12 cellular contexts compared by ENCODE assay signal in the genomic region with DNA sequence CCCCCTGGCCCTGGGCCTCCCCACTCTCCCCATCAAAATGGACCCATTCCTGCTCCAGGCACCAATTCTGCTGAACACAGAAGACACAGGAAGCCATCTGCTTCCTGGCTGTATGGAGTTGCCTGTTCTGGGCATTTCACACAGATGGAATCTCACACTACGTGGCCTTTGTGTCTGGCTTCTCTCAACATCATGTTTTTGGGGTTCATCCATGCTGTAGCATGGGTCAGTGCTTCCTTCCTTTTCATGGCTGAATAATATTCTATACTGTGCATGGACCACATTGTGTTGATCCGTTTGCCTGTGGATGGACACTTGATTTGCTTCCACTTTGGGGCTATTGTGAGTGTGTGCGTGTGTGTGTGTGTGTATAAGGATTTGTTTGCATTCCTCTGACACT. TPM values are rescaled to one million over a fixed set of nuclear protein-coding genes. Genes with fewer than 3 reads are reported as not detected.
DNase-seq lines count a peak whose midpoint lies in the region; ATAC-seq and TF ChIP-seq lines count a peak whose summit lies in the region.
"Had no signal": no experiment of that assay in that cellular context is flagged by ENCODE, and none has a peak within 500 bp of the region (broad histone marks: within the 10 kb centered on the region; RNA-seq: fewer than 3 reads in every experiment).

No MANE protein-coding gene starts in this region.

- H4K20me1 ChIP-seq in IMR-90 (ENCODE audit: insufficient read depth, low read length) (no peaks in the 10 kb centered on the region), PC-3 (ENCODE audit: low read length) (no peaks in the 10 kb centered on the region)

- H2BK5ac ChIP-seq in IMR-90 (ENCODE audit: low read depth, low read length, poor library complexity, severe bottlenecking), result no peak overlapping the region

- no peaks in the 10 kb centered on the region for H3K9me2 ChIP-seq in PC-3 (replicated peaks; ENCODE audit: low read length)

- H3K27ac ChIP-seq in IMR-90 (ENCODE audit: insufficient read depth, low read length) (no peak overlapping the region), PC-3 (ENCODE audit: low read length) (no peak overlapping the region)
- H3K27ac ChIP-seq: C4-2B had no signal

- H3K9ac ChIP-seq in IMR-90 (ENCODE audit: low read depth, low read length), result no peak overlapping the region
- H3K9ac ChIP-seq in PC-3 (ENCODE audit: low read length), result no peak overlapping the region

- POLR2A ChIA-PET in IMR-90 (lab: Charles Lee; ENCODE audit: unreplicated experiment) (no interaction called here), PC-3 (lab: Charles Lee; ENCODE audit: unreplicated experiment) (no interaction called here)

- no peak overlapping the region for H3K23ac ChIP-seq in IMR-90 (ENCODE audit: low read depth, low read length)

- no peak overlapping the region for H2BK15ac ChIP-seq in IMR-90 (ENCODE audit: low read depth, low read length)

- H2AK9ac ChIP-seq in IMR-90 (replicated peaks; ENCODE audit: low read depth, low read length, poor library complexity), result no peak overlapping the region

- peaks cover 0 to 2% of the 10 kb centered on the region in 2 donors for H3K36me3 Mint-ChIP-seq in stimulated activated naive B cell treated with anti-CD40 and anti-IgM and Interleukin-4, amounts not matched to agents 10 μg/mL and 1 μg/mL and 100 μg/mL, for 72 hours

- DNase-seq in IMR-90 (no peak), dermis blood vessel endothelial cell (peak; percentile 77), lung microvascular endothelial cell (ENCODE audit: low read depth in 2 of 2) (peak; percentile 74 to 79), sciatic nerve (ENCODE audit: low spot score) (no peak), left colon (no peak), PC-3 (no peak)
- DNase-seq in stimulated activated naive B cell treated with anti-CD40 and anti-IgM and Interleukin-4, amounts not matched to agents 10 μg/mL and 1 μg/mL and 100 μg/mL, for 72 hours, result no peak
- DNase-seq: Caco-2; CD4-positive, alpha-beta T cell; HCEC 1CT; HFFc6 had no signal

- H3K79me2 ChIP-seq in PC-3 (ENCODE audit: low read length), result no peaks in the 10 kb centered on the region

- ATAC-seq in IMR-90 (ENCODE audit: low read depth) (no peak), sciatic nerve (no peak), left colon (no peak), PC-3 (no peak)
- no peak for ATAC-seq in stimulated activated naive B cell treated with anti-CD40 and anti-IgM and Interleukin-4, amounts not matched to agents 10 μg/mL and 1 μg/mL and 100 μg/mL, for 72 hours (replicated peaks)

- H2AK5ac ChIP-seq in IMR-90 (ENCODE audit: low read depth, low read length), result peak overlapping the region; percentile 48; the same call in 1 of the 2 replicates

- H3K9me3 ChIP-seq in IMR-90 (ENCODE audit: control insufficient read depth, insufficient read depth, low read length) (no peaks in the 10 kb centered on the region), PC-3 (ENCODE audit: low read length) (no peaks in the 10 kb centered on the region)
- H3K9me3 ChIP-seq: Caco-2 had no signal

- no peak overlapping the region for H3K18ac ChIP-seq in IMR-90 (ENCODE audit: low read depth, low read length)

- H4K5ac ChIP-seq in IMR-90 (ENCODE audit: low read depth, low read length), result no peak overlapping the region

- TF ChIP-seq POLR2A in IMR-90 (IDR thresholded peaks at IDR 0.05; ENCODE audit: low read depth, low read length), result no peak

- H3K4me2 ChIP-seq in IMR-90 (ENCODE audit: low read depth, low read length) (no peak overlapping the region), PC-3 (ENCODE audit: low read length) (no peak overlapping the region)

- H3K4me1 Mint-ChIP-seq in stimulated activated naive B cell treated with anti-CD40 and anti-IgM and Interleukin-4, amounts not matched to agents 10 μg/mL and 1 μg/mL and 100 μg/mL, for 72 hours, result peaks cover 0 to 6% of the 10 kb centered on the region in 2 donors

- H3K56ac ChIP-seq in IMR-90 (ENCODE audit: extremely low read depth, insufficient read depth, low read length), result no peak overlapping the region

- TF ChIP-seq CTCF in IMR-90 (conservative IDR thresholded peaks at IDR 0.05; ENCODE audit: low read depth, low read length), result no peak
- no peak for TF ChIP-seq CTCF in PC-3 (conservative IDR thresholded peaks at IDR 0.05; ENCODE audit: low read depth, low read length)

- H4K91ac ChIP-seq in IMR-90 (ENCODE audit: insufficient read depth, low read depth, low read length), result no peak overlapping the region

- BruUV-seq in IMR-90 (replicated peaks; lab: Mats Ljungman, UMichigan), result no TSS peak
- no TSS peak for BruUV-seq in PC-3 (replicated peaks; lab: Mats Ljungman, UMichigan)

- H2AFZ ChIP-seq in IMR-90 (replicated peaks; ENCODE audit: low read length, poor library complexity) (no peak overlapping the region), PC-3 (ENCODE audit: low read length) (no peak overlapping the region)

- H3K4me3 ChIP-seq in IMR-90 (ENCODE audit: insufficient read depth, low read depth, low read length) (no peak overlapping the region), PC-3 (ENCODE audit: low read length) (no peak overlapping the region)

- H3K4ac ChIP-seq in IMR-90 (ENCODE audit: low read depth, low read length), result no peak overlapping the region

- intact Hi-C loops in IMR-90 (cut with micrococcal nuclease) (no loop called here), sciatic nerve (cut with DNase I) (no loop called here), left colon (cut with DNase I, micrococcal nuclease) (no loop called here), PC-3 (cut with micrococcal nuclease) (no loop called here)

- peak overlapping the region; percentile 27 for H3K27ac Mint-ChIP-seq in stimulated activated naive B cell treated with anti-CD40 and anti-IgM and Interleukin-4, amounts not matched to agents 10 μg/mL and 1 μg/mL and 100 μg/mL, for 72 hours
- H3K27ac Mint-ChIP-seq: CD4-positive, alpha-beta T cell; HFFc6 had no signal

- in situ Hi-C loops in IMR-90 (cut with MboI; ENCODE audit: low sequenced_read_pairs), result no loop called here

- no peaks in the 10 kb centered on the region for H3K36me3 ChIP-seq in IMR-90 (ENCODE audit: control insufficient read depth, insufficient read depth, low read length)
- H3K36me3 ChIP-seq in PC-3 (ENCODE audit: low read depth, low read length), result no peaks in the 10 kb centered on the region

- H4K8ac ChIP-seq in IMR-90 (ENCODE audit: low read depth in 2 of 2, low read length in 2 of 2), result no peak overlapping the region

- 100% methylated on average over 1 of the region's 3 CpGs; no CpG with 5 or more reads in 1 of the 2 experiments for WGBS in IMR-90 (ENCODE audit: extremely low coverage in 2 of 2, insufficient read length in 1 of 2), 2 experiments

- H3K27me3 ChIP-seq in IMR-90 (ENCODE audit: control insufficient read depth, insufficient read depth, low read length) (no peaks in the 10 kb centered on the region), PC-3 (ENCODE audit: low read length) (no peaks in the 10 kb centered on the region)

- CTCF ChIA-PET in IMR-90 (lab: Yijun Ruan, JAX), result no interaction called here
- CTCF ChIA-PET in PC-3 (lab: Charles Lee), result no interaction called here

- no peaks in the 10 kb centered on the region for H3F3A ChIP-seq in PC-3 (ENCODE audit: low read length, unreplicated experiment)

- no peak overlapping the region for H2BK20ac ChIP-seq in IMR-90 (ENCODE audit: low read depth, low read length)

- no peak overlapping the region for H2BK120ac ChIP-seq in IMR-90 (ENCODE audit: low read depth, low read length)

- H3K4me1 ChIP-seq in IMR-90 (ENCODE audit: control insufficient read depth, insufficient read depth, low read length) (no peaks in the 10 kb centered on the region), PC-3 (ENCODE audit: insufficient read depth, low read length) (no peaks in the 10 kb centered on the region)
- H3K4me1 ChIP-seq: Caco-2 had no signal

- H3K27me3 Mint-ChIP-seq in stimulated activated naive B cell treated with anti-CD40 and anti-IgM and Interleukin-4, amounts not matched to agents 10 μg/mL and 1 μg/mL and 100 μg/mL, for 72 hours, result no peaks in the 10 kb centered on the region
- H3K27me3 Mint-ChIP-seq: CD4-positive, alpha-beta T cell had no signal

- no peak overlapping the region for H3K4me3 Mint-ChIP-seq in stimulated activated naive B cell treated with anti-CD40 and anti-IgM and Interleukin-4, amounts not matched to agents 10 μg/mL and 1 μg/mL and 100 μg/mL, for 72 hours
- H3K4me3 Mint-ChIP-seq: CD4-positive, alpha-beta T cell; HFFc6 had no signal

- no peak for TF ChIP-seq RAD21 in IMR-90 (IDR thresholded peaks at IDR 0.05; ENCODE audit: low read length)

- no peak overlapping the region for H3K14ac ChIP-seq in IMR-90 (replicated peaks; ENCODE audit: low read depth, low read length)

- H3K9me1 ChIP-seq in IMR-90 (ENCODE audit: insufficient read depth, low read length), result peaks cover 5% of the 10 kb centered on the region; the same call in 1 of the 2 replicates

- no peaks in the 10 kb centered on the region for H3K79me1 ChIP-seq in IMR-90 (ENCODE audit: low read depth in 1 of 2, low read length in 2 of 2)

- peaks cover 0 to 2% of the 10 kb centered on the region in 2 donors for H3K9me3 Mint-ChIP-seq in stimulated activated naive B cell treated with anti-CD40 and anti-IgM and Interleukin-4, amounts not matched to agents 10 μg/mL and 1 μg/mL and 100 μg/mL, for 72 hours
- H3K9me3 Mint-ChIP-seq: CD4-positive, alpha-beta T cell; HFFc6 had no signal

- dilution Hi-C loops in IMR-90 (cut with HindIII; ENCODE audit: low sequenced_read_pairs, unreplicated experiment), result no loop called here

TF ChIP-seq in IMR-90, 13 proteins besides CTCF, POLR2A, EP300 and RAD21 (continues in another document):
- TF ChIP-seq MAFK (IDR thresholded peaks at IDR 0.05; ENCODE audit: low read depth, low read length), result no peak
- no peak for TF ChIP-seq CHD1 (IDR thresholded peaks at IDR 0.05; ENCODE audit: low read depth, low read length)
- TF ChIP-seq RCOR1 (IDR thresholded peaks at IDR 0.05; ENCODE audit: insufficient replicate concordance, low read length), result no peak
- no peak for TF ChIP-seq RFX5 (IDR thresholded peaks at IDR 0.05; ENCODE audit: low read depth, low read length)
- no peak for TF ChIP-seq NFE2L2 (IDR thresholded peaks at IDR 0.05; ENCODE audit: low read depth, low read length)
- TF ChIP-seq BHLHE40 (IDR thresholded peaks at IDR 0.05; ENCODE audit: low read depth, low read length), result no peak
- no peak for TF ChIP-seq FOS (IDR thresholded peaks at IDR 0.05; ENCODE audit: low read depth, low read length)
- no peak for TF ChIP-seq SMC3 (IDR thresholded peaks at IDR 0.05; ENCODE audit: low read depth, low read length)

RNA-seq across cellular contexts. Expression of a gene that starts 15.0 kb away (rescaled TPM):
- total RNA-seq in IMR-90 (2012; rRNA removed), result 1.1 and 3.3 TPM in 2 replicates
- polyA plus RNA-seq in IMR-90 (2012; rRNA removed), result 34.4 and 38.9 TPM in 2 replicates
- 49.1 and 78.5 TPM in 2 replicates for polyA plus RNA-seq in IMR-90 (2012; cell fraction: cytosol; rRNA removed)
- 129 and 171 TPM in 2 replicates for polyA plus RNA-seq in IMR-90 (2012; cell fraction: nucleus; rRNA removed; ENCODE audit: low replicate concordance)
- 4.4 and 5.1 TPM in 2 replicates for total RNA-seq in dermis blood vessel endothelial cell
- 2.6 and 10.1 TPM in 2 replicates for total RNA-seq in lung microvascular endothelial cell
- total RNA-seq in sciatic nerve, result 105 TPM
- total RNA-seq in left colon, result 10 to 100 TPM; 28.2 to 29.4 TPM
- total RNA-seq in PC-3 (2014; rRNA removed), result 4.8 and 6.6 TPM in 2 replicates

Comparison
In these comparisons a context has a peak if more than half of its experiments do, and no peak if none do; other contexts are left out.
1. DNase-seq: peak in dermis blood vessel endothelial cell (single experiment) and lung microvascular endothelial cell (2 of 2); none in IMR-90 (single experiment), stimulated activated naive B cell treated with anti-CD40 and anti-IgM and Interleukin-4, amounts not matched to agents 10 μg/mL and 1 μg/mL and 100 μg/mL, for 72 hours (single experiment), sciatic nerve (single experiment), left colon (0 of 2) and PC-3 (single experiment).